In genomic region chr2:9736008-9736407, GRCh38 we compare ENCODE assay signal across 1 cellular context.
TF ChIP-seq lines count a peak whose summit lies in the region.

No MANE protein-coding gene starts in this region.

TF ChIP-seq in WTC11, 78 proteins besides CTCF, POLR2A, EP300 and RAD21 (continued from another document):
- TF ChIP-seq IRF2 (CRISPR knock-in tag; IDR thresholded peaks at IDR 0.05; ENCODE audit: borderline replicate concordance, low read depth) (no peak), AR (CRISPR knock-in tag; IDR thresholded peaks at IDR 0.05) (no peak), ZNF423 (CRISPR knock-in tag; IDR thresholded peaks at IDR 0.05) (no peak), FOXP1 (CRISPR knock-in tag; IDR thresholded peaks at IDR 0.05; ENCODE audit: borderline replicate concordance) (no peak), E2F1 (CRISPR knock-in tag; IDR thresholded peaks at IDR 0.05) (no peak), ZSCAN18 (CRISPR knock-in tag; IDR thresholded peaks at IDR 0.05) (no peak), USF1 (CRISPR knock-in tag; IDR thresholded peaks at IDR 0.05) (no peak), JAZF1 (CRISPR knock-in tag; IDR thresholded peaks at IDR 0.05) (no peak), GABPB1 (CRISPR knock-in tag; IDR thresholded peaks at IDR 0.05) (no peak)
- TF ChIP-seq, protein P1, sequence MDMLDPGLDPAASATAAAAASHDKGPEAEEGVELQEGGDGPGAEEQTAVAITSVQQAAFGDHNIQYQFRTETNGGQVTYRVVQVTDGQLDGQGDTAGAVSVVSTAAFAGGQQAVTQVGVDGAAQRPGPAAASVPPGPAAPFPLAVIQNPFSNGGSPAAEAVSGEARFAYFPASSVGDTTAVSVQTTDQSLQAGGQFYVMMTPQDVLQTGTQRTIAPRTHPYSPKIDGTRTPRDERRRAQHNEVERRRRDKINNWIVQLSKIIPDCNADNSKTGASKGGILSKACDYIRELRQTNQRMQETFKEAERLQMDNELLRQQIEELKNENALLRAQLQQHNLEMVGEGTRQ (CRISPR knock-in tag; IDR thresholded peaks at IDR 0.05): no peak
